Comparison of ENCODE assay signal across 31 cellular contexts in genomic region chr19:50192463-50193211, GRCh38. TPM values are rescaled to one million over a fixed set of nuclear protein-coding genes. Genes with fewer than 3 reads are reported as not detected.
"Had no signal": no experiment of that assay in that cellular context is flagged by ENCODE, and none has a peak within 500 bp of the region (broad histone marks: within the 10 kb centered on the region; RNA-seq: fewer than 3 reads in every experiment).

No MANE protein-coding gene starts in this region.

- H3K9me3 ChIP-seq: heart right ventricle, neutrophil, psoas muscle, tibial artery, upper lobe of right lung, vagina had no signal

- H3K4me1 ChIP-seq: spleen, tibial artery, upper lobe of right lung, vagina had no signal

- H3K4me3 Mint-ChIP-seq: nephron; stimulated activated memory B cell treated with anti-CD40 and anti-IgM and Interleukin-4, amounts not matched to agents 10 μg/mL and 1 μg/mL and 100 μg/mL, for 72 hours; stimulated activated naive CD8-positive, alpha-beta T cell treated with anti-CD3 and anti-CD28 coated beads, Interleukin-15, Interleukin-2, amounts not matched to agents 100 ng/mL and 50 ng/mL, for 24 hours had no signal

- DNase-seq: effector memory CD4-positive, alpha-beta T cell; heart right ventricle; hypothalamus; kidney glomerular epithelial cell; mesendoderm; naive B cell; psoas muscle; retina; spleen; stimulated activated CD4-positive, alpha-beta T cell treated with anti-CD3 and anti-CD28 coated beads, Interleukin-15, amount 100 ng/mL, for 24 hours; stimulated activated CD4-positive, alpha-beta T cell treated with anti-CD3 and anti-CD28 coated beads, Interleukin-1b, Interleukin-23, amount 100 ng/mL, for 48 hours; stimulated activated CD4-positive, alpha-beta T cell treated with anti-CD3 and anti-CD28 coated beads, Interleukin-4, amount 100 ng/mL, for 24 hours; tibial artery; upper lobe of right lung had no signal

- H3K36me3 Mint-ChIP-seq: stimulated activated memory B cell treated with anti-CD40 and anti-IgM and Interleukin-4, amounts not matched to agents 10 μg/mL and 1 μg/mL and 100 μg/mL, for 72 hours had no signal

- H3K27ac ChIP-seq: neutrophil, psoas muscle, spleen, tibial artery, upper lobe of right lung, vagina had no signal

- ATAC-seq: esophagus mucosa; heart right ventricle; psoas muscle; sciatic nerve; stimulated activated memory B cell treated with anti-CD40 and anti-IgM and Interleukin-4, amounts not matched to agents 10 μg/mL and 1 μg/mL and 100 μg/mL, for 72 hours; upper lobe of right lung had no signal

- FAIRE-seq: endometrium, frontal cortex, islet of Langerhans had no signal

- H3K27me3 ChIP-seq: neutrophil, vagina had no signal

- H3K27ac Mint-ChIP-seq: nephron; stimulated activated memory B cell treated with anti-CD40 and anti-IgM and Interleukin-4, amounts not matched to agents 10 μg/mL and 1 μg/mL and 100 μg/mL, for 72 hours; stimulated activated naive CD8-positive, alpha-beta T cell treated with anti-CD3 and anti-CD28 coated beads, Interleukin-15, Interleukin-2, amounts not matched to agents 100 ng/mL and 50 ng/mL, for 24 hours had no signal

- H3K9me3 Mint-ChIP-seq: nephron; stimulated activated naive CD8-positive, alpha-beta T cell treated with anti-CD3 and anti-CD28 coated beads, Interleukin-15, Interleukin-2, amounts not matched to agents 100 ng/mL and 50 ng/mL, for 24 hours had no signal

- H3K4me1 Mint-ChIP-seq: naive B cell; stimulated activated memory B cell treated with anti-CD40 and anti-IgM and Interleukin-4, amounts not matched to agents 10 μg/mL and 1 μg/mL and 100 μg/mL, for 72 hours had no signal

- H3K36me3 ChIP-seq: heart right ventricle, neutrophil, spleen, tibial artery, upper lobe of right lung, vagina had no signal

- H3K4me3 ChIP-seq: heart right ventricle, psoas muscle, spleen, tibial artery, upper lobe of right lung, vagina had no signal

RNA-seq across cellular contexts. Expression of gene MYH14, which starts 10.8 kb away (rescaled TPM):
- total RNA-seq: fibroblast of lung, osteoblast had no signal
- polyA plus RNA-seq: fibroblast of lung had no signal

RNA-seq across cellular contexts. Expression of gene IZUMO2, which starts 29.6 kb away (rescaled TPM):
- total RNA-seq: esophagus mucosa, fibroblast of lung, frontal cortex, glomerular endothelial cell, heart right ventricle, liver, lung microvascular endothelial cell, osteoblast, psoas muscle, sciatic nerve, skeletal muscle tissue, spleen, temporal lobe, upper lobe of right lung, vagina had no signal
- polyA plus RNA-seq: fibroblast of lung, heart right ventricle, liver, psoas muscle, spleen had no signal
